In genomic region chr10:79137826-79138225, GRCh38 we compare ENCODE assay signal across 8 cellular contexts.
DNase-seq lines count a peak whose midpoint lies in the region; ATAC-seq and TF ChIP-seq lines count a peak whose summit lies in the region.

No MANE protein-coding gene starts in this region.

- H4K20me1 ChIP-seq in Loucy (ENCODE audit: insufficient read depth, low read length, poor library complexity, severe bottlenecking), result no peaks in the 10 kb centered on the region

- no peak overlapping the region for H3K4me3 Mint-ChIP-seq in memory B cell

- H3K36me3 Mint-ChIP-seq in memory B cell, result no peaks in the 10 kb centered on the region

- peaks cover 19% of the 10 kb centered on the region for H3K27me3 Mint-ChIP-seq in memory B cell

- peak overlapping the region; percentile 81 for H3K27ac ChIP-seq in thymus (ENCODE audit: low read depth)

- no peaks in the 10 kb centered on the region for H3K9me3 Mint-ChIP-seq in memory B cell

- H3K4me3 ChIP-seq in Loucy (ENCODE audit: low read length, poor library complexity, severe bottlenecking) (peak overlapping the region; percentile 80), thymus (ENCODE audit: low read length) (peak overlapping the region; percentile 41)

- peaks cover 95% of the 10 kb centered on the region for H3K4me1 ChIP-seq in Loucy (ENCODE audit: insufficient read depth, low read length, poor library complexity, severe bottlenecking)
- H3K4me1 ChIP-seq in thymus (ENCODE audit: control insufficient read depth, insufficient read depth, low read length), result peaks cover 39% of the 10 kb centered on the region

- no peaks in the 10 kb centered on the region for H3K9me3 ChIP-seq in Loucy (ENCODE audit: insufficient read depth, low read depth, low read length)
- no peaks in the 10 kb centered on the region for H3K9me3 ChIP-seq in thymus (ENCODE audit: control insufficient read depth)

- H3K27me3 ChIP-seq in Loucy (ENCODE audit: insufficient read depth, low read length, poor library complexity, severe bottlenecking), result no peaks in the 10 kb centered on the region
- H3K27me3 ChIP-seq in thymus (ENCODE audit: control insufficient read depth, insufficient read depth), result no peaks in the 10 kb centered on the region

- H3K79me2 ChIP-seq in Loucy (ENCODE audit: insufficient read depth, low read length), result peaks cover 95% of the 10 kb centered on the region

- no peak overlapping the region for H2AFZ ChIP-seq in Loucy (ENCODE audit: low read length)

- H3K4me1 Mint-ChIP-seq in memory B cell, result peaks cover 11% of the 10 kb centered on the region

- DNase-seq in EH (ENCODE audit: low read depth) (peak; percentile 74), memory B cell (ENCODE audit: low spot score in 2 of 2) (no peak), NCI-H1694 treated with DMSO at 0.1 percent for 48 hours (lab: John Stamatoyannopoulos, UW) (no peak)
- peak; percentile 21 for DNase-seq in activated gamma-delta T cell treated with anti-CD3 and anti-CD28 coated beads, Interleukin-2, amount 50 U/mL, for 16 hours (ENCODE audit: low read depth)

- TF ChIP-seq CTCF in Loucy (conservative IDR thresholded peaks at IDR 0.05; ENCODE audit: low read length), result no peak

- 1% methylated on average over 13 of the region's 13 CpGs for WGBS in thymus

- peaks cover 6% of the 10 kb centered on the region; the same call in 1 of the 2 replicates for H3F3A ChIP-seq in Loucy (ENCODE audit: low read depth)

- H3K9ac ChIP-seq in Loucy (ENCODE audit: low read depth, low read length, poor library complexity, severe bottlenecking), result peak overlapping the region; percentile 99

- no peak overlapping the region for H3K27ac Mint-ChIP-seq in memory B cell

- H3K36me3 ChIP-seq in Loucy (ENCODE audit: insufficient read depth, low read length) (peaks cover 36% of the 10 kb centered on the region; the same call in 1 of the 2 replicates), thymus (ENCODE audit: control insufficient read depth, insufficient read depth) (peaks cover 13% of the 10 kb centered on the region)

- ATAC-seq in GM21717 (IDR thresholded peaks at IDR 0.05; ENCODE audit: unreplicated experiment) (peak; percentile 69), memory B cell (ENCODE audit: low read depth) (peak; percentile 27), GM18858 (IDR thresholded peaks at IDR 0.05; ENCODE audit: unreplicated experiment) (no peak)

- H3K9me2 ChIP-seq in Loucy (replicated peaks; ENCODE audit: low read depth, low read length), result no peaks in the 10 kb centered on the region

- peak overlapping the region; percentile 97 for H3K4me2 ChIP-seq in Loucy (ENCODE audit: low read depth, low read length, poor library complexity, severe bottlenecking)

Comparison
In these comparisons a context has a peak if more than half of its experiments do, and no peak if none do; other contexts are left out.
1. DNase-seq: peak in EH (single experiment) and activated gamma-delta T cell treated with anti-CD3 and anti-CD28 coated beads, Interleukin-2, amount 50 U/mL, for 16 hours (single experiment); none in memory B cell (0 of 2) and NCI-H1694 treated with DMSO at 0.1 percent for 48 hours (single experiment).